ENCODE assay signal across 13 cellular contexts in the genomic region with DNA sequence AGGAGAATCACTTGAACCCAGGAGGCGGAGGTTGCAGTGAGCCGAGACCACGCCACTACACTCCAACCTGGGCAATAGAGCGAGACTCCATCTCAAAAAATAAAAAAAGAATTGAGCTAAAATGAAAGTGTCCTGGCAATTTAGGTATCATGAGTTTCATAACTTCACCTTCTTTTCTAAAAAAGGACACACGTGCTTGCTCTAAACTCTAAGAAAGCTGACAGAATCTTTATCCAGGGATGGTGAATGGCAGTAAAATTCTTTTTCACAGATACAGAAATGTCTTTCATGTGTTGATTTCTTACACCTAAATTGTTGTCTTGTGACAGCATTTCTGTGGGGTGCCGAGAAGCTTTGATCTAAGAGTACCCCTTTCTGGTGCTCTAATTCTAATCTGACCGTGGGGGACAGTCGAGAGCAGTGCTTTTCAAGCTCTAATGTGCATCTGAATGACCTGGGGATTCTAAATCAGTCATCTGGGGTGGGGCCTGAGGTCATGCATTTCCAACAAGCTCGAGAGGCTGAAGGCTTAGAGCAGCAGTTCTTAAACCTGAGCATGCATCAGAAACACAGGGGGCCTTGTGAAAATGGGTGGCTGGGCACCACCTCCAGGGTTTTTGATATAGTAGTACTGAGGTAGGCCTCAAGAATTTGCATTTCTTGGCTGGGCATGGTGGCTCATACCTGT. TPM values are rescaled to one million over a fixed set of nuclear protein-coding genes. Genes with fewer than 3 reads are reported as not detected.
A peak's percentile ranks its signal among the peaks of the same experiment; 100 is the strongest.
DNase-seq lines count a peak whose midpoint lies in the region; ATAC-seq, FAIRE-seq and TF ChIP-seq lines count a peak whose summit lies in the region.
"Had no signal": no experiment of that assay in that cellular context is flagged by ENCODE, and none has a peak within 500 bp of the region (broad histone marks: within the 10 kb centered on the region; RNA-seq: fewer than 3 reads in every experiment).

No MANE protein-coding gene starts in this region.

- H3K9me3 ChIP-seq in gastrocnemius medialis: no peaks in the 10 kb centered on the region
- H3K9me3 ChIP-seq: psoas muscle had no signal

- H3K27me3 Mint-ChIP-seq in activated naive CD8-positive, alpha-beta T cell: no peaks in the 10 kb centered on the region
- H3K27me3 Mint-ChIP-seq in activated naive CD8-positive, alpha-beta T cell treated with anti-CD3 and anti-CD28 coated beads for 36 hours: peaks cover 3% of the 10 kb centered on the region
- no peaks in the 10 kb centered on the region for H3K27me3 Mint-ChIP-seq in stimulated activated naive CD8-positive, alpha-beta T cell treated with anti-CD3 and anti-CD28 coated beads, Interleukin-15, amount 100 ng/mL, for 72 hours

- no peaks in the 10 kb centered on the region for H3K36me3 ChIP-seq in gastrocnemius medialis

- ATAC-seq in HG02642 (IDR thresholded peaks at IDR 0.05; ENCODE audit: poor library complexity, unreplicated experiment): peak; percentile 54
- ATAC-seq in HG03571 (IDR thresholded peaks at IDR 0.05; ENCODE audit: unreplicated experiment): peak; percentile 38
- ATAC-seq in stimulated activated naive CD8-positive, alpha-beta T cell treated with anti-CD3 and anti-CD28 coated beads, Interleukin-15, amount 100 ng/mL, for 72 hours: peak; percentile 47
- ATAC-seq in gastrocnemius medialis: no peak
- ATAC-seq: psoas muscle had no signal

- H3K4me3 Mint-ChIP-seq in activated naive CD8-positive, alpha-beta T cell: no peak overlapping the region
- no peak overlapping the region for H3K4me3 Mint-ChIP-seq in activated naive CD8-positive, alpha-beta T cell treated with anti-CD3 and anti-CD28 coated beads for 36 hours
- no peak overlapping the region for H3K4me3 Mint-ChIP-seq in stimulated activated naive CD8-positive, alpha-beta T cell treated with anti-CD3 and anti-CD28 coated beads, Interleukin-15, amount 100 ng/mL, for 72 hours

- H3K9me3 Mint-ChIP-seq in activated naive CD8-positive, alpha-beta T cell (ENCODE audit: low read depth): no peaks in the 10 kb centered on the region
- no peaks in the 10 kb centered on the region for H3K9me3 Mint-ChIP-seq in activated naive CD8-positive, alpha-beta T cell treated with anti-CD3 and anti-CD28 coated beads for 36 hours
- H3K9me3 Mint-ChIP-seq in stimulated activated naive CD8-positive, alpha-beta T cell treated with anti-CD3 and anti-CD28 coated beads, Interleukin-15, amount 100 ng/mL, for 72 hours: peaks cover 0 to 5% of the 10 kb centered on the region in 2 donors

- intact Hi-C loops in gastrocnemius medialis (cut with DNase I; ENCODE audit: low total_unique reads): no loop called here

- in situ Hi-C loops in gastrocnemius medialis (cut with MboI; ENCODE audit: low sequenced_read_pairs in 4 of 4): no loop called here

- DNase-seq in activated naive CD8-positive, alpha-beta T cell treated with anti-CD3 and anti-CD28 coated beads for 36 hours: no peak
- DNase-seq in stimulated activated naive CD8-positive, alpha-beta T cell treated with anti-CD3 and anti-CD28 coated beads, Interleukin-15, amount 100 ng/mL, for 72 hours: no peak
- DNase-seq in NCI-H1417 (lab: John Stamatoyannopoulos, UW) (no peak), gastrocnemius medialis (no peak), frontal cortex (ENCODE audit: low spot score in 2 of 2) (no peak)
- DNase-seq: 8988T, psoas muscle had no signal

- H3K36me3 Mint-ChIP-seq in activated naive CD8-positive, alpha-beta T cell: no peaks in the 10 kb centered on the region
- H3K36me3 Mint-ChIP-seq in activated naive CD8-positive, alpha-beta T cell treated with anti-CD3 and anti-CD28 coated beads for 36 hours: peaks cover 4% of the 10 kb centered on the region

- H3K27me3 ChIP-seq in gastrocnemius medialis: no peaks in the 10 kb centered on the region

- no peak overlapping the region for H3K4me3 ChIP-seq in gastrocnemius medialis
- H3K4me3 ChIP-seq: psoas muscle had no signal

- no peak for FAIRE-seq in frontal cortex (lab: Jason Lieb, UNC)
- FAIRE-seq: endometrium, G401.6, islet of Langerhans had no signal

- H3K4me1 ChIP-seq in gastrocnemius medialis: no peaks in the 10 kb centered on the region
- H3K4me1 ChIP-seq: psoas muscle had no signal

- no peak for TF ChIP-seq POLR2A in gastrocnemius medialis (IDR thresholded peaks at IDR 0.05)

- TF ChIP-seq CTCF in gastrocnemius medialis (IDR thresholded peaks at IDR 0.05 in 4 of 5, conservative IDR thresholded peaks at IDR 0.05 in 1 of 5): no peak

- H3K27ac ChIP-seq in gastrocnemius medialis: no peak overlapping the region
- H3K27ac ChIP-seq: psoas muscle had no signal

- peak overlapping the region; percentile 10 for H3K27ac Mint-ChIP-seq in activated naive CD8-positive, alpha-beta T cell
- no peak overlapping the region for H3K27ac Mint-ChIP-seq in activated naive CD8-positive, alpha-beta T cell treated with anti-CD3 and anti-CD28 coated beads for 36 hours
- H3K27ac Mint-ChIP-seq in stimulated activated naive CD8-positive, alpha-beta T cell treated with anti-CD3 and anti-CD28 coated beads, Interleukin-15, amount 100 ng/mL, for 72 hours: no peak overlapping the region

- H3K4me1 Mint-ChIP-seq in activated naive CD8-positive, alpha-beta T cell (ENCODE audit: low read depth): peaks cover 25% of the 10 kb centered on the region
- peaks cover 42% of the 10 kb centered on the region for H3K4me1 Mint-ChIP-seq in activated naive CD8-positive, alpha-beta T cell treated with anti-CD3 and anti-CD28 coated beads for 36 hours
- H3K4me1 Mint-ChIP-seq in stimulated activated naive CD8-positive, alpha-beta T cell treated with anti-CD3 and anti-CD28 coated beads, Interleukin-15, amount 100 ng/mL, for 72 hours: peaks cover 68% of the 10 kb centered on the region

RNA-seq across cellular contexts. Expression of gene REL, which starts 42.1 kb away (rescaled TPM):
- total RNA-seq in activated naive CD8-positive, alpha-beta T cell treated with anti-CD3 and anti-CD28 coated beads for 36 hours: 10 to 100 TPM; 61.5 to 62.4 TPM
- total RNA-seq in gastrocnemius medialis (1 to 10 TPM; 4.2 to 7.6 (median 5.4) TPM), frontal cortex (5.7 TPM)

Comparison
In these comparisons a context has a peak if more than half of its experiments do, and no peak if none do; other contexts are left out.
1. ATAC-seq: peak in HG02642 (single experiment), HG03571 (single experiment) and stimulated activated naive CD8-positive, alpha-beta T cell treated with anti-CD3 and anti-CD28 coated beads, Interleukin-15, amount 100 ng/mL, for 72 hours (single experiment); none in gastrocnemius medialis (0 of 2).